12 cellular contexts compared by ENCODE assay signal in the genomic region with DNA sequence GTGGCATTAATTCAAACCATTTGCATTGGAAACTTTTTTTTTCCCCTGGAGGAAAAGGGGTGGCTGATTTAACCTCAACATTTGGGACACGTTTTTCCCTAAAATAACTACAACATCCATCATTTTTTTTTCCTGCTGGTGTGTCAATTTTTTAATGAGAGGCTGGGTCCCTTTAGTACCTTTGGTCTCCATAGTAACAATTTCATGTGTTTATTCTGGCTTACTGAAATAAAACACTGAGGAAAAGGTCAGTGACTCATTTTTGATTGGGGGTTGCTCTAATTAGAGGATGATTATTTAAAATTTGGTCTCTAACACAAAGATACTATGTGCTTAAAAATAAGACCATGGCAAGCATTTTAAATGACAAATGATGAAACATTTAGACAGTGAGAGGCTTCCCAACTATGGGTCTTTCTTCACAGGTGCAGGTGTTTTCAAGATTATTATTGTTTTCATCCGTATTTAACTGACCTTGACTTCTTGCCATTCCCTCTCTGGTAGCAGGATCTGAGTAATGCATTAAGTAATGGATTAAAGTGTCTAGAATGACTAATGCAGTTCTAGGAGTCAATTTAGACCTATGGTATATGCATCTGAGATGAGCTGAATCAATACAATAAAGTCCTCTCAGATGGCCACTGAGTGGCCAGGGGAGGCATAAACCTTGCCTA.
DNase-seq lines count a peak whose midpoint lies in the region; ATAC-seq, FAIRE-seq and TF ChIP-seq lines count a peak whose summit lies in the region.
"Had no signal": no experiment of that assay in that cellular context is flagged by ENCODE, and none has a peak within 500 bp of the region (broad histone marks: within the 10 kb centered on the region; RNA-seq: fewer than 3 reads in every experiment).

No MANE protein-coding gene starts in this region.

- H3K4me3 ChIP-seq in retinal pigment epithelial cell (ENCODE audit: low read length): no peak overlapping the region
- H3K4me3 ChIP-seq: mucosa of descending colon, right lobe of liver had no signal

- ATAC-seq in HG03457 (IDR thresholded peaks at IDR 0.05; ENCODE audit: unreplicated experiment): no peak
- ATAC-seq: right lobe of liver had no signal

- DNase-seq in NCI-H2227 (lab: John Stamatoyannopoulos, UW; ENCODE audit: unreplicated experiment) (peak; percentile 42), NCI-H2227 treated with DMSO at 0.1 percent for 48 hours (lab: John Stamatoyannopoulos, UW) (no peak), NCI-H774 (lab: John Stamatoyannopoulos, UW) (peak; percentile 12), retinal pigment epithelial cell (ENCODE audit: low read depth) (peak; percentile 68), D721Med (ENCODE audit: insufficient read length, low spot score) (no peak), HPDE6-E6E7 (ENCODE audit: extremely low spot score) (no peak)
- DNase-seq: caudate nucleus, mucosa of descending colon, right lobe of liver had no signal

- TF ChIP-seq CTCF in retinal pigment epithelial cell (conservative IDR thresholded peaks at IDR 0.05; ENCODE audit: low read depth, low read length) (no peak), D721Med (IDR thresholded peaks at IDR 0.05; ENCODE audit: insufficient read depth, missing control alignments) (no peak)

- FAIRE-seq in endometrium (lab: Jason Lieb, UNC) (peak; percentile 12), D721Med (lab: Jason Lieb, UNC) (no peak)
- FAIRE-seq: H1 had no signal

Comparison
In these comparisons a context has a peak if more than half of its experiments do, and no peak if none do; other contexts are left out.
1. DNase-seq: peak in NCI-H2227 (single experiment), NCI-H774 (single experiment) and retinal pigment epithelial cell (single experiment); none in NCI-H2227 treated with DMSO at 0.1 percent for 48 hours (single experiment), D721Med (single experiment) and HPDE6-E6E7 (single experiment).